ENCODE assay signal across 19 cellular contexts in genomic region chr12:71161575-71161974, GRCh38. TPM values are rescaled to one million over a fixed set of nuclear protein-coding genes. Genes with fewer than 3 reads are reported as not detected.
"Had no signal": no experiment of that assay in that cellular context is flagged by ENCODE, and none has a peak within 500 bp of the region (broad histone marks: within the 10 kb centered on the region; RNA-seq: fewer than 3 reads in every experiment).

No MANE protein-coding gene starts in this region.

- H3K4me3 ChIP-seq: cardiac muscle cell, thyroid gland, vagina had no signal

- H3K36me3 ChIP-seq: cardiac muscle cell, thyroid gland, vagina had no signal

- ATAC-seq: activated CD4-positive, CD25-positive, alpha-beta regulatory T cell treated with anti-CD3 and anti-CD28 coated beads, Interleukin-2, amount 50 U/mL, for 24 hours; left ventricle myocardium superior; natural killer cell treated with Interleukin-12 subunit alpha and Interleukin-12 subunit beta and Interleukin-15 and Interleukin-18, amount 100 ng/mL, for 72 hours; stimulated activated memory B cell treated with anti-CD40 and anti-IgM and Interleukin-4, amounts not matched to agents 10 μg/mL and 1 μg/mL and 100 μg/mL, for 72 hours; T-cell had no signal

- DNase-seq: activated CD4-positive, alpha-beta T cell treated with anti-CD3 and anti-CD28 coated beads, Interleukin-2, amount 50 U/mL, for 1 hour; activated naive CD4-positive, alpha-beta T cell treated with anti-CD3 and anti-CD28 coated beads, Interleukin-2, amount 10 ng/mL, durations not matched to agents 7 days and 5 days; activated T-cell treated with anti-CD3 and anti-CD28 coated beads for 4 hours; hippocampal formation; kidney; left ventricle myocardium superior; occipital lobe; stimulated activated CD4-positive, alpha-beta T cell treated with anti-CD3 and anti-CD28 coated beads, Interleukin-12 subunit alpha, Interleukin-12 subunit beta, amount 100 ng/mL, for 4 hours; stimulated activated CD4-positive, alpha-beta T cell treated with anti-CD3 and anti-CD28 coated beads, Interleukin-2, amount 100 ng/mL, for 24 hours; T-cell; T-helper 9 cell; thyroid gland had no signal

- H3K27ac ChIP-seq: cardiac muscle cell, thyroid gland, vagina had no signal

- H3K9me3 ChIP-seq: thyroid gland, vagina had no signal

- H3K27me3 ChIP-seq: cardiac muscle cell, thyroid gland, vagina had no signal

RNA-seq across cellular contexts. Expression of gene TSPAN8, which starts 3.8 kb away (rescaled TPM):
- total RNA-seq: activated CD8-positive, alpha-beta memory T cell treated with anti-CD3 and anti-CD28 coated beads for 36 hours; astrocyte; cardiac muscle cell; left ventricle myocardium superior; natural killer cell treated with Interleukin-12 subunit alpha and Interleukin-12 subunit beta and Interleukin-15 and Interleukin-18, amount 100 ng/mL, for 72 hours; occipital lobe had no signal
